16 cellular contexts compared by ENCODE assay signal in genomic region chr1:206518206-206518605, GRCh38. TPM values are rescaled to one million over a fixed set of nuclear protein-coding genes. Genes with fewer than 3 reads are reported as not detected.
DNase-seq lines count a peak whose midpoint lies in the region; ATAC-seq and TF ChIP-seq lines count a peak whose summit lies in the region.
"Had no signal": no experiment of that assay in that cellular context is flagged by ENCODE, and none has a peak within 500 bp of the region (broad histone marks: within the 10 kb centered on the region; RNA-seq: fewer than 3 reads in every experiment).

No MANE protein-coding gene starts in this region.

- H3F3A ChIP-seq in GM23338 (replicated peaks; ENCODE audit: low read depth), result no peaks in the 10 kb centered on the region

- H3K27ac Mint-ChIP-seq in GM23338 (no peak overlapping the region), progenitor cell of endocrine pancreas (peak overlapping the region; percentile 95)

- TF ChIP-seq RAD21 in liver (IDR thresholded peaks at IDR 0.05), result no peak

- H3K27me3 Mint-ChIP-seq in GM23338 (ENCODE audit: insufficient read depth, low read depth, poor library complexity) (peaks cover 5% of the 10 kb centered on the region), progenitor cell of endocrine pancreas (peaks cover 11% of the 10 kb centered on the region)

- H3K36me3 ChIP-seq in GM23338 (ENCODE audit: insufficient read depth) (no peaks in the 10 kb centered on the region), body of pancreas (replicated peaks in 1 of 2; ENCODE audit: insufficient read depth in 1 of 2, low read depth in 2 of 2) (no peaks in the 10 kb centered on the region), liver (ENCODE audit: control insufficient read depth in 4 of 4, insufficient read depth in 3 of 4, low read depth in 1 of 4, low read length in 3 of 4) (no peaks in the 10 kb centered on the region)

- H3K9me3 Mint-ChIP-seq in GM23338 (no peaks in the 10 kb centered on the region), progenitor cell of endocrine pancreas (ENCODE audit: low read depth) (no peaks in the 10 kb centered on the region)

- H3K4me3 ChIP-seq in GM23338 (no peak overlapping the region), body of pancreas (no peak overlapping the region), liver (ENCODE audit: low read depth in 1 of 3, low read length in 3 of 3) (peak overlapping the region in 1 of 3 donors; percentile 9)
- H3K4me3 ChIP-seq: BLaER1 had no signal

- H3K27ac ChIP-seq in GM23338 (ENCODE audit: low read depth) (no peak overlapping the region), body of pancreas (peak overlapping the region in 3 of 4 donors; percentile 56 to 63 (median 56)), liver (ENCODE audit: low read depth in 1 of 2, low read length in 2 of 2) (peak overlapping the region; percentile 48 to 67)
- H3K27ac ChIP-seq: BLaER1 had no signal

- H3K4me1 ChIP-seq in GM23338 (ENCODE audit: insufficient read depth) (no peaks in the 10 kb centered on the region), body of pancreas (peaks cover 59% of the 10 kb centered on the region), liver (ENCODE audit: control insufficient read depth in 4 of 4, insufficient read depth in 4 of 4, low read length in 3 of 4) (peaks cover 4 to 37% (median 31%) of the 10 kb centered on the region in 4 donors)

- TF ChIP-seq CTCF in GM23338 (conservative IDR thresholded peaks at IDR 0.05; ENCODE audit: low read depth in 2 of 2) (no peak), body of pancreas (IDR thresholded peaks at IDR 0.05) (no peak), liver (IDR thresholded peaks at IDR 0.05; ENCODE audit: low read depth, low read length, missing input control) (no peak), progenitor cell of endocrine pancreas (IDR thresholded peaks at IDR 0.05; ENCODE audit: unreplicated experiment) (no peak)

- no peak overlapping the region for H2AFZ ChIP-seq in GM23338

- H3K79me2 ChIP-seq in GM23338 (replicated peaks; ENCODE audit: insufficient read depth), result no peaks in the 10 kb centered on the region

- ATAC-seq in GM23338 (peak; percentile 42), body of pancreas (no peak), HG02852 (IDR thresholded peaks at IDR 0.05; ENCODE audit: unreplicated experiment) (no peak), HG03097 (IDR thresholded peaks at IDR 0.05; ENCODE audit: low FRiP score, unreplicated experiment) (no peak)
- ATAC-seq: HCT116 had no signal

- H3K9me2 ChIP-seq in GM23338 (ENCODE audit: insufficient read depth), result no peaks in the 10 kb centered on the region

- no peak for TF ChIP-seq POLR2A in body of pancreas (IDR thresholded peaks at IDR 0.05)

- WGBS in body of pancreas, 2 donors, result 62 to 77% methylated on average over 10 of the region's 18 CpGs
- 44% methylated on average over 18 of the region's 18 CpGs for WGBS in liver

- DNase-seq in GM23338 (ENCODE audit: low spot score), result no peak
- DNase-seq in body of pancreas, result no peak
- no peak for DNase-seq in progenitor cell of endocrine pancreas (ENCODE audit: low spot score, unreplicated experiment)
- DNase-seq in stimulated activated CD4-positive, alpha-beta T cell treated with anti-CD3 and anti-CD28 coated beads, Interleukin-2, amount 100 ng/mL, for 48 hours, result no peak
- DNase-seq in SW480 (ENCODE audit: low spot score), result no peak
- DNase-seq: 8988T, AML-193, Calu3, DMS 273 treated with DMSO at 0.1 percent for 48 hours, DMS79, IMR-90 had no signal

- H4K20me1 ChIP-seq in GM23338 (replicated peaks; ENCODE audit: insufficient read depth), result no peaks in the 10 kb centered on the region

- intact Hi-C loops in body of pancreas (cut with DNase I), result no loop called here

- H3K9me3 ChIP-seq in body of pancreas (no peaks in the 10 kb centered on the region), liver (ENCODE audit: control insufficient read depth in 4 of 4, low read length in 3 of 4) (no peaks in the 10 kb centered on the region)
- H3K9me3 ChIP-seq: BLaER1 had no signal

- H3K4me3 Mint-ChIP-seq in GM23338, result no peak overlapping the region
- H3K4me3 Mint-ChIP-seq in progenitor cell of endocrine pancreas (ENCODE audit: low read depth), result peak overlapping the region; percentile 65

- peak overlapping the region in 1 of 2 donors; percentile 42 for H3K9ac ChIP-seq in liver (ENCODE audit: low read depth in 1 of 2, low read length in 2 of 2)
- H3K9ac ChIP-seq: BLaER1 had no signal

- no peak overlapping the region for H3K4me2 ChIP-seq in GM23338

- H3K4me1 Mint-ChIP-seq in GM23338 (peaks cover 7% of the 10 kb centered on the region), progenitor cell of endocrine pancreas (ENCODE audit: low read depth) (peaks cover 52% of the 10 kb centered on the region)

- no peaks in the 10 kb centered on the region for H3K36me3 Mint-ChIP-seq in GM23338 (ENCODE audit: low read depth)
- H3K36me3 Mint-ChIP-seq in progenitor cell of endocrine pancreas (ENCODE audit: insufficient read depth), result no peaks in the 10 kb centered on the region

- no peaks in the 10 kb centered on the region for H3K27me3 ChIP-seq in GM23338 (ENCODE audit: insufficient read depth)
- H3K27me3 ChIP-seq in body of pancreas, result no peaks in the 10 kb centered on the region
- H3K27me3 ChIP-seq in liver (ENCODE audit: control insufficient read depth in 4 of 4, insufficient read depth in 4 of 4, low read length in 3 of 4), result no peaks in the 10 kb centered on the region
- H3K27me3 ChIP-seq: BLaER1 had no signal

TF ChIP-seq in GM23338, 12 proteins besides CTCF, POLR2A, EP300 and RAD21 (continues in another document):
- TF ChIP-seq STAT1 (IDR thresholded peaks at IDR 0.05; ENCODE audit: unreplicated experiment) (no peak), REST (IDR thresholded peaks at IDR 0.05; ENCODE audit: unreplicated experiment) (no peak)

TF ChIP-seq in liver, 16 proteins besides CTCF, POLR2A, EP300 and RAD21 (continues in another document):
- no peak for TF ChIP-seq HNF4G (IDR thresholded peaks at IDR 0.05)
- TF ChIP-seq HNF4A (conservative IDR thresholded peaks at IDR 0.05), result no peak
- TF ChIP-seq EGR1 (IDR thresholded peaks at IDR 0.05; ENCODE audit: low read depth in 2 of 2), result no peak
- TF ChIP-seq FOXA1 (IDR thresholded peaks at IDR 0.05), result no peak
- TF ChIP-seq RXRA (IDR thresholded peaks at IDR 0.05), result no peak
- TF ChIP-seq SP1 (IDR thresholded peaks at IDR 0.05), result no peak
- no peak for TF ChIP-seq TAF1 (conservative IDR thresholded peaks at IDR 0.05)
- TF ChIP-seq YY1 (IDR thresholded peaks at IDR 0.05), result no peak
- TF ChIP-seq NR2F2 (IDR thresholded peaks at IDR 0.05), result no peak
- TF ChIP-seq JUND (IDR thresholded peaks at IDR 0.05), result no peak
- no peak for TF ChIP-seq MAX (IDR thresholded peaks at IDR 0.05)
- no peak for TF ChIP-seq ZBTB33 (IDR thresholded peaks at IDR 0.05)
- no peak for TF ChIP-seq GABPA (IDR thresholded peaks at IDR 0.05 in 1 of 2, conservative IDR thresholded peaks at IDR 0.05 in 1 of 2)
- no peak for TF ChIP-seq ATF3 (IDR thresholded peaks at IDR 0.05)
- TF ChIP-seq FOXA2 (IDR thresholded peaks at IDR 0.05), result no peak

RNA-seq across cellular contexts. Expression of gene RASSF5, which starts 10.9 kb away (rescaled TPM):
- 3.1 and 4.4 TPM in 2 replicates for total RNA-seq in GM23338 (2014; rRNA removed; shearing (Covaris generic))
- polyA plus RNA-seq in GM23338 (2016; fragmentation: Nextera tagmentation; extraction: Ambion mirVana), result 0.48 and 0.57 TPM in 2 replicates
- 10 to 100 TPM; 21.5 to 35.9 TPM for total RNA-seq in body of pancreas
- 10 to 100 TPM in 1 of 2 donors, 1 to 10 TPM in 1; 5.8 to 10.0 TPM for total RNA-seq in liver
- 1 to 10 TPM; 4.8 to 5.2 TPM for polyA plus RNA-seq in liver
- 7.0 and 7.9 TPM in 2 replicates for total RNA-seq in progenitor cell of endocrine pancreas

RNA-seq across cellular contexts. Expression of gene IKBKE, which starts 47.9 kb away (rescaled TPM):
- 7.1 and 11.1 TPM in 2 replicates for total RNA-seq in GM23338 (2014; rRNA removed; shearing (Covaris generic))
- 3.3 and 4.8 TPM in 2 replicates for polyA plus RNA-seq in GM23338 (2016; fragmentation: Nextera tagmentation; extraction: Ambion mirVana)
- 10 to 100 TPM in 1 of 2 donors, 1 to 10 TPM in 1; 5.4 to 10.2 TPM for total RNA-seq in body of pancreas
- 1 to 10 TPM; 2.0 to 3.9 TPM for total RNA-seq in liver
- 1 to 10 TPM in 1 of 2 donors, under 1 TPM in 1; 0.81 to 1.1 TPM for polyA plus RNA-seq in liver
- 5.1 and 6.4 TPM in 2 replicates for total RNA-seq in progenitor cell of endocrine pancreas
